Comparison of ENCODE assay signal across 10 cellular contexts in the genomic region with DNA sequence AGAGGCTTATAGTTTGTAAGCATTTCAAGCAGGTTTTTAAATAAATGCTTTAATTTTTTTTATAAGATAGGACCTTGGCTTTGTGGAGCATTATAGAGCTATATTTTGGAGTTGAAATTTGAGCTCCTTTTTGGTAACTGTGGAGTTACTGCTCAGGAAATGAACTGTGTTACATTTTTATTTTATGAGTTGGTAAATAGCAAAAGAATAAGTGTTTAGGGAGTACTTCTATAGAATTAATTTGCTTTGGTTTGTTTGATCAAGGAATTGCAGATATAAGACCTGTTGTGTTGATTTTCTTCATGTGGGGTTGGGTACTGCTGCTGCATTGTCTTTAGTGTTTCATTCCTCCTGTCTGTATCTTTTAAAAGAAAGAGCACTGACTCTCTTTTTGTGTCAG. TPM values are rescaled to one million over a fixed set of nuclear protein-coding genes. Genes with fewer than 3 reads are reported as not detected.
DNase-seq lines count a peak whose midpoint lies in the region; ATAC-seq, FAIRE-seq and TF ChIP-seq lines count a peak whose summit lies in the region.
"Had no signal": no experiment of that assay in that cellular context is flagged by ENCODE, and none has a peak within 500 bp of the region (broad histone marks: within the 10 kb centered on the region; RNA-seq: fewer than 3 reads in every experiment).

No MANE protein-coding gene starts in this region.

- peaks cover 67% of the 10 kb centered on the region for H3K4me1 Mint-ChIP-seq in CD14-positive monocyte
- H3K4me1 Mint-ChIP-seq in natural killer cell treated with Interleukin-12 subunit alpha and Interleukin-12 subunit beta and Interleukin-15 and Interleukin-18, amount 100 ng/mL, for 72 hours (ENCODE audit: low read depth in 2 of 2): peaks cover 49 to 59% of the 10 kb centered on the region in 2 donors

- peak overlapping the region; percentile 89 for H3K4me3 ChIP-seq in Loucy (ENCODE audit: low read length, poor library complexity, severe bottlenecking)
- peak overlapping the region; percentile 97 for H3K4me3 ChIP-seq in bronchial epithelial cell (ENCODE audit: low read depth, low read length)
- H3K4me3 ChIP-seq: lung had no signal

- intact Hi-C loops in CD14-positive monocyte (cut with micrococcal nuclease): loop anchor here (5.0 to 10.0 kb wide), 3 partner anchors 50 to 160 kb away; a partner anchor contains a TSS

- H3K27me3 ChIP-seq in Loucy (ENCODE audit: insufficient read depth, low read length, poor library complexity, severe bottlenecking): no peaks in the 10 kb centered on the region
- H3K27me3 ChIP-seq in bronchial epithelial cell (ENCODE audit: control insufficient read depth, insufficient read depth, low read length): no peaks in the 10 kb centered on the region

- no peaks in the 10 kb centered on the region for H3K9me3 Mint-ChIP-seq in CD14-positive monocyte
- H3K9me3 Mint-ChIP-seq in natural killer cell treated with Interleukin-12 subunit alpha and Interleukin-12 subunit beta and Interleukin-15 and Interleukin-18, amount 100 ng/mL, for 72 hours: no peaks in the 10 kb centered on the region

- TF ChIP-seq CTCF in CD14-positive monocyte (IDR thresholded peaks at IDR 0.05): no peak
- no peak for TF ChIP-seq CTCF in Loucy (conservative IDR thresholded peaks at IDR 0.05; ENCODE audit: low read length)
- TF ChIP-seq CTCF in bronchial epithelial cell (IDR thresholded peaks at IDR 0.05; ENCODE audit: insufficient read depth, low read length, severe bottlenecking): no peak

- H3K9ac ChIP-seq in Loucy (ENCODE audit: low read depth, low read length, poor library complexity, severe bottlenecking): peak overlapping the region; percentile 91

- no peak for ATAC-seq in natural killer cell treated with Interleukin-12 subunit alpha and Interleukin-12 subunit beta and Interleukin-15 and Interleukin-18, amount 100 ng/mL, for 72 hours
- ATAC-seq in GM19455 (IDR thresholded peaks at IDR 0.05; ENCODE audit: unreplicated experiment) (no peak), GM18517 (IDR thresholded peaks at IDR 0.05; ENCODE audit: unreplicated experiment) (no peak)

- no peaks in the 10 kb centered on the region for H3K9me2 ChIP-seq in Loucy (replicated peaks; ENCODE audit: low read depth, low read length)

- H3F3A ChIP-seq in Loucy (ENCODE audit: low read depth): no peaks in the 10 kb centered on the region

- no peaks in the 10 kb centered on the region for H3K9me3 ChIP-seq in Loucy (ENCODE audit: insufficient read depth, low read depth, low read length)

- no peak overlapping the region for H2AFZ ChIP-seq in Loucy (ENCODE audit: low read length)

- H3K27ac Mint-ChIP-seq in CD14-positive monocyte: peak overlapping the region; percentile 49 to 89 (median 76)
- H3K27ac Mint-ChIP-seq in natural killer cell treated with Interleukin-12 subunit alpha and Interleukin-12 subunit beta and Interleukin-15 and Interleukin-18, amount 100 ng/mL, for 72 hours: peak overlapping the region; percentile 11 to 25

- no peak for FAIRE-seq in bronchial epithelial cell (lab: Jason Lieb, UNC)

- H3K79me2 ChIP-seq in Loucy (ENCODE audit: insufficient read depth, low read length): peaks cover 81% of the 10 kb centered on the region

- peak overlapping the region; percentile 34 to 61 for H3K4me3 Mint-ChIP-seq in CD14-positive monocyte
- peak overlapping the region; percentile 91 for H3K4me3 Mint-ChIP-seq in natural killer cell treated with Interleukin-12 subunit alpha and Interleukin-12 subunit beta and Interleukin-15 and Interleukin-18, amount 100 ng/mL, for 72 hours

- H3K4me2 ChIP-seq in Loucy (ENCODE audit: low read depth, low read length, poor library complexity, severe bottlenecking): peak overlapping the region; percentile 95

- peaks cover 61% of the 10 kb centered on the region for H3K4me1 ChIP-seq in Loucy (ENCODE audit: insufficient read depth, low read length, poor library complexity, severe bottlenecking)

- H4K20me1 ChIP-seq in Loucy (ENCODE audit: insufficient read depth, low read length, poor library complexity, severe bottlenecking): peaks cover 74% of the 10 kb centered on the region

- H3K36me3 Mint-ChIP-seq in CD14-positive monocyte: peaks cover 41 to 51% of the 10 kb centered on the region in 2 donors
- H3K36me3 Mint-ChIP-seq in natural killer cell treated with Interleukin-12 subunit alpha and Interleukin-12 subunit beta and Interleukin-15 and Interleukin-18, amount 100 ng/mL, for 72 hours: peaks cover 35% of the 10 kb centered on the region

- H3K36me3 ChIP-seq in Loucy (ENCODE audit: insufficient read depth, low read length): peaks cover 21% of the 10 kb centered on the region; the same call in 1 of the 2 replicates
- H3K36me3 ChIP-seq in bronchial epithelial cell (ENCODE audit: control insufficient read depth, insufficient read depth, low read length): peaks cover 10% of the 10 kb centered on the region

- no peaks in the 10 kb centered on the region for H3K27me3 Mint-ChIP-seq in CD14-positive monocyte (ENCODE audit: low read depth in 3 of 3)
- H3K27me3 Mint-ChIP-seq in natural killer cell treated with Interleukin-12 subunit alpha and Interleukin-12 subunit beta and Interleukin-15 and Interleukin-18, amount 100 ng/mL, for 72 hours: no peaks in the 10 kb centered on the region

- DNase-seq in CD14-positive monocyte (ENCODE audit: low spot score): no peak
- DNase-seq in bronchial epithelial cell (ENCODE audit: low read depth): no peak
- DNase-seq in natural killer cell treated with Interleukin-12 subunit alpha and Interleukin-12 subunit beta and Interleukin-15 and Interleukin-18, amount 100 ng/mL, for 72 hours (ENCODE audit: low spot score): no peak
- DNase-seq in GM19240 (ENCODE audit: insufficient read length, low spot score): no peak
- DNase-seq in DMS 273 treated with DMSO at 0.1 percent for 48 hours (lab: John Stamatoyannopoulos, UW): no peak
- DNase-seq: NCI-H510A had no signal

RNA-seq across cellular contexts. Expression of a gene that starts 3.5 kb away (rescaled TPM):
- 1 to 10 TPM; 4.5 to 6.9 TPM for polyA plus RNA-seq in CD14-positive monocyte
- 125 and 173 TPM in 2 replicates for total RNA-seq in bronchial epithelial cell
- total RNA-seq in natural killer cell treated with Interleukin-12 subunit alpha and Interleukin-12 subunit beta and Interleukin-15 and Interleukin-18, amount 100 ng/mL, for 72 hours: 100 to 1,000 TPM; 247 to 359 TPM
